Comparison of ENCODE assay signal across 22 cellular contexts in genomic region chr11:116529210-116529609, GRCh38.
"Had no signal": no experiment of that assay in that cellular context is flagged by ENCODE, and none has a peak within 500 bp of the region (broad histone marks: within the 10 kb centered on the region; RNA-seq: fewer than 3 reads in every experiment).

No MANE protein-coding gene starts in this region.

- H3K4me3 Mint-ChIP-seq: immature natural killer cell, mesothelial cell of epicardium had no signal

- H3K27ac ChIP-seq: coronary artery, dorsolateral prefrontal cortex, esophagus muscularis mucosa, foreskin keratinocyte, gastroesophageal sphincter, heart left ventricle, hepatocyte, left lung, lower lobe of right lung had no signal

- H3K79me2 ChIP-seq: hepatocyte had no signal

- DNase-seq: dermis blood vessel endothelial cell; dorsolateral prefrontal cortex; effector CD4-positive, alpha-beta T cell; effector memory CD4-positive, alpha-beta T cell; foreskin keratinocyte; heart left ventricle; hypothalamus; immature natural killer cell; islet precursor cell; kidney; kidney glomerular epithelial cell; left colon; left lung; left ventricle myocardium superior; lower lobe of right lung; mesenchymal stem cell; mucosa of descending colon had no signal

- ATAC-seq: foreskin keratinocyte, gastroesophageal sphincter, heart left ventricle, left colon, left lung, left ventricle myocardium superior, lower lobe of right lung, mucosa of descending colon had no signal

- H3K4me2 ChIP-seq: hepatocyte had no signal

- H3K36me3 Mint-ChIP-seq: immature natural killer cell, mesothelial cell of epicardium had no signal

- H3K9me3 ChIP-seq: lower lobe of right lung, mucosa of descending colon had no signal

- H3K4me1 ChIP-seq: esophagus muscularis mucosa, foreskin keratinocyte, gastroesophageal sphincter, heart left ventricle, left lung, lower lobe of right lung had no signal

- H3K27ac Mint-ChIP-seq: immature natural killer cell, mesothelial cell of epicardium had no signal

- H3K4me1 Mint-ChIP-seq: immature natural killer cell, mesothelial cell of epicardium had no signal

- H2AFZ ChIP-seq: hepatocyte had no signal
